In genomic region chr6:8499540-8499939, GRCh38 we compare ENCODE assay signal across 10 cellular contexts.
DNase-seq lines count a peak whose midpoint lies in the region; ATAC-seq, FAIRE-seq and TF ChIP-seq lines count a peak whose summit lies in the region.
"Had no signal": no experiment of that assay in that cellular context is flagged by ENCODE, and none has a peak within 500 bp of the region (broad histone marks: within the 10 kb centered on the region; RNA-seq: fewer than 3 reads in every experiment).

No MANE protein-coding gene starts in this region.

- CTCF ChIA-PET in HEK293 (lab: Yijun Ruan, JAX), result interaction anchor here (0.6 to 1.8 kb wide), 31 partner anchors 8 to 1935 kb away, joined by 3 to 13 read pairs (median 4); no protein-coding TSS in a partner anchor

- H3K27ac ChIP-seq in HEK293 (ENCODE audit: extremely low read depth, low read depth, low read length), result no peak overlapping the region
- H3K27ac ChIP-seq in SK-N-MC, result no peak overlapping the region
- H3K27ac ChIP-seq in keratinocyte (ENCODE audit: control insufficient read depth, insufficient read depth, low read length), result no peak overlapping the region
- H3K27ac ChIP-seq in ovary, result no peak overlapping the region
- H3K27ac ChIP-seq: stomach had no signal

- intact Hi-C loops in ovary (cut with DNase I), result no loop called here

- H3K4me3 ChIP-seq in AG09309 (ENCODE audit: control insufficient read depth, low read depth, low read length), result no peak overlapping the region
- H3K4me3 ChIP-seq in HEK293 (ENCODE audit: low read depth, low read length), result no peak overlapping the region
- no peak overlapping the region for H3K4me3 ChIP-seq in SK-N-MC
- H3K4me3 ChIP-seq in keratinocyte (ENCODE audit: control insufficient read depth in 2 of 3, extremely low read depth in 1 of 3, insufficient read depth in 2 of 3, low read depth in 1 of 3, low read length in 3 of 3), result no peak overlapping the region
- H3K4me3 ChIP-seq in ovary, result no peak overlapping the region
- H3K4me3 ChIP-seq: stomach had no signal

- peak; percentile 23 for TF ChIP-seq CTCF in AG09309 (IDR thresholded peaks at IDR 0.05; ENCODE audit: control insufficient read depth, insufficient read depth, low read depth, low read length, missing control alignments)
- no peak for TF ChIP-seq CTCF in HEK293 (tag by site-specific recombination; IDR thresholded peaks at IDR 0.05)
- peak; percentile 46 to 54 (median 51) for TF ChIP-seq CTCF in keratinocyte (optimal IDR thresholded peaks at IDR 0.05 in 1 of 3, IDR thresholded peaks at IDR 0.05 in 1 of 3, conservative IDR thresholded peaks at IDR 0.05 in 1 of 3; ENCODE audit: extremely low read depth in 1 of 3, insufficient read depth in 2 of 3, low read length in 3 of 3)
- TF ChIP-seq CTCF in ovary (IDR thresholded peaks at IDR 0.05), result no peak

- POLR2A ChIA-PET in HEK293 (lab: Yijun Ruan, JAX), result no interaction called here

- TF ChIP-seq EP300 in ovary (IDR thresholded peaks at IDR 0.05), result no peak

- WGBS in ovary, 3 donors, result 63 to 70% (median 65%) methylated on average over 1 of the region's 1 CpG

- H3K36me3 ChIP-seq in HEK293 (ENCODE audit: control insufficient read depth in 2 of 2, insufficient read depth in 1 of 2, low read length in 2 of 2) (no peaks in the 10 kb centered on the region), SK-N-MC (ENCODE audit: insufficient read depth, low read length) (no peaks in the 10 kb centered on the region), keratinocyte (ENCODE audit: control insufficient read depth in 2 of 2, extremely low read depth in 1 of 2, insufficient read depth in 2 of 2, low read length in 2 of 2) (no peaks in the 10 kb centered on the region), ovary (no peaks in the 10 kb centered on the region)
- H3K36me3 ChIP-seq: stomach had no signal

- H4K20me1 ChIP-seq in keratinocyte (ENCODE audit: control insufficient read depth, extremely low read depth, insufficient read depth, low read length), result no peaks in the 10 kb centered on the region

- H3K9me3 ChIP-seq in HEK293 (ENCODE audit: control insufficient read depth, insufficient read depth, low read depth, low read length), result no peaks in the 10 kb centered on the region
- H3K9me3 ChIP-seq in SK-N-MC (ENCODE audit: low read depth, low read length), result peaks cover 8% of the 10 kb centered on the region; the same call in 1 of the 2 replicates
- H3K9me3 ChIP-seq in keratinocyte (ENCODE audit: control insufficient read depth, low read depth, low read length), result no peaks in the 10 kb centered on the region
- H3K9me3 ChIP-seq in ovary, result no peaks in the 10 kb centered on the region

- DNase-seq in AG09309 (ENCODE audit: low read depth) (no peak), SK-N-MC (ENCODE audit: low read depth, low spot score) (peak; percentile 57), keratinocyte (ENCODE audit: low read depth, low spot score) (no peak), NCI-H2171 treated with DMSO at 0.1 percent for 48 hours (lab: John Stamatoyannopoulos, UW) (no peak), ovary (no peak)
- DNase-seq: occipital lobe, stomach had no signal

- dilution Hi-C loops in keratinocyte (cut with MboI; ENCODE audit: extremely low pct_ligation_motif_present, low sequenced_read_pairs), result no loop called here

- H3K4me1 ChIP-seq in HEK293 (ENCODE audit: control insufficient read depth, insufficient read depth, low read length) (no peaks in the 10 kb centered on the region), keratinocyte (ENCODE audit: control insufficient read depth, extremely low read depth, insufficient read depth, low read length) (no peaks in the 10 kb centered on the region), ovary (ENCODE audit: insufficient read depth) (no peaks in the 10 kb centered on the region)
- H3K4me1 ChIP-seq: stomach had no signal

- TF ChIP-seq POLR2A in ovary (IDR thresholded peaks at IDR 0.05), result no peak

- no peak overlapping the region for H2AFZ ChIP-seq in keratinocyte (ENCODE audit: control insufficient read depth, low read length)

- ATAC-seq in HG03196 (IDR thresholded peaks at IDR 0.05; ENCODE audit: unreplicated experiment) (no peak), HG02623 (IDR thresholded peaks at IDR 0.05; ENCODE audit: unreplicated experiment) (no peak)

- H3K27me3 ChIP-seq in keratinocyte (ENCODE audit: control insufficient read depth, extremely low read depth, insufficient read depth, low read length) (no peaks in the 10 kb centered on the region), ovary (no peaks in the 10 kb centered on the region)
- H3K27me3 ChIP-seq: stomach had no signal

- no peaks in the 10 kb centered on the region for H3K79me2 ChIP-seq in keratinocyte (ENCODE audit: control insufficient read depth, insufficient read depth, low read length)

- no peak overlapping the region for H3K4me2 ChIP-seq in keratinocyte (ENCODE audit: control insufficient read depth, extremely low read depth, insufficient read depth, low read depth, low read length)

- H3K9me1 ChIP-seq in keratinocyte (ENCODE audit: control insufficient read depth, extremely low read depth, insufficient read depth, low read length), result no peaks in the 10 kb centered on the region

- H3K9ac ChIP-seq in SK-N-MC (ENCODE audit: insufficient read length) (no peak overlapping the region), keratinocyte (ENCODE audit: control insufficient read depth, extremely low read depth, insufficient read depth, low read length) (no peak overlapping the region)

- FAIRE-seq in keratinocyte (lab: Jason Lieb, UNC), result no peak

TF ChIP-seq in HEK293, 187 proteins besides CTCF, POLR2A, EP300 and RAD21:
- peak; percentile 54 for TF ChIP-seq ZNF654 (tag by site-specific recombination; IDR thresholded peaks at IDR 0.05; ENCODE audit: low read depth)
- no peak for TF ChIP-seq ZNF791 (tag by site-specific recombination; IDR thresholded peaks at IDR 0.05)
TF ChIP-seq in HEK293: peak in this region for 1.

Comparison
In these comparisons a context has a peak if more than half of its experiments do, and no peak if none do; other contexts are left out.
1. CTCF ChIP-seq: peak in AG09309 (single experiment) and keratinocyte (3 of 3); none in HEK293 (single experiment) and ovary (0 of 3).